Comparison of ENCODE assay signal across 21 cellular contexts in the genomic region with DNA sequence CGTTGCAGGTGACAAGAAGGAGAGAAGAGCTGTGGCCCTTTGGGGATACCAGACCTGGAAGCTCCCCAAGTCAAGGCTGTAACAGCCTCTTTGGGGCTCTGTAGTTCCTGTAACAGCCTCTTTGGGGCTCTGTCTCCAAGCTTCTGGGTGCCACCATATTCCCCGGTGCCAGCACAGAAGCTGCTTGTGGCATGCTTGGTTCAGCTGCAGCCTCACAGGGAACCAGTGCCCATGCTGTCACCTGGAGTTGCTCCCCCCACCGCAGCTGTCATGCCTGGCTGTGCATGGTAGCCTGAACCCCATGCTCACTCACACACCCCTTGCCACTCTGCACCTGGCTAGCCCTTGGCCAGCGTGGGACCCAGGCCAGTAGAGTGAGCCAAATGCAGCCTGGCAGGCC.
DNase-seq lines count a peak whose midpoint lies in the region; ATAC-seq and TF ChIP-seq lines count a peak whose summit lies in the region.
"Had no signal": no experiment of that assay in that cellular context is flagged by ENCODE, and none has a peak within 500 bp of the region (broad histone marks: within the 10 kb centered on the region; RNA-seq: fewer than 3 reads in every experiment).

No MANE protein-coding gene starts in this region.

- CTCF ChIA-PET in activated B cell treated with CpG ODN at 0.5 μM for 24 hours (lab: Charles Lee): no interaction called here

- H3K36me3 Mint-ChIP-seq in activated B cell treated with CpG ODN at 0.5 μM for 24 hours (ENCODE audit: low read depth): no peaks in the 10 kb centered on the region
- H3K36me3 Mint-ChIP-seq: activated naive CD4-positive, alpha-beta T cell treated with anti-CD3 and anti-CD28 coated beads, Interleukin-2, amount 10 ng/mL, durations not matched to agents 7 days and 5 days; CD8-positive, alpha-beta T cell; stimulated activated effector memory CD8-positive, alpha-beta T cell treated with anti-CD3 and anti-CD28 coated beads, Interleukin-12 subunit alpha, Interleukin-12 subunit beta, amount 100 ng/mL, for 72 hours had no signal

- H3K27me3 Mint-ChIP-seq in activated B cell treated with CpG ODN at 0.5 μM for 24 hours: no peaks in the 10 kb centered on the region
- H3K27me3 Mint-ChIP-seq: activated naive CD4-positive, alpha-beta T cell treated with anti-CD3 and anti-CD28 coated beads, Interleukin-2, amount 10 ng/mL, durations not matched to agents 7 days and 5 days had no signal

- H3K4me1 Mint-ChIP-seq in activated B cell treated with CpG ODN at 0.5 μM for 24 hours: peaks cover 27% of the 10 kb centered on the region

- peak overlapping the region; percentile 35 for H3K27ac Mint-ChIP-seq in activated B cell treated with CpG ODN at 0.5 μM for 24 hours
- H3K27ac Mint-ChIP-seq: activated naive CD4-positive, alpha-beta T cell treated with anti-CD3 and anti-CD28 coated beads, Interleukin-2, amount 10 ng/mL, durations not matched to agents 7 days and 5 days; CD8-positive, alpha-beta T cell; stimulated activated effector memory CD8-positive, alpha-beta T cell treated with anti-CD3 and anti-CD28 coated beads, Interleukin-12 subunit alpha, Interleukin-12 subunit beta, amount 100 ng/mL, for 72 hours had no signal

- POLR2A ChIA-PET in activated B cell treated with CpG ODN at 0.5 μM for 24 hours (lab: Charles Lee): interaction anchor here (2.2 kb wide), 1 partner anchor 202 kb away, joined by 10 read pairs; the partner anchor contains the start of gene DMTF1

- peak; percentile 29 for ATAC-seq in GM18909 (IDR thresholded peaks at IDR 0.05; ENCODE audit: poor library complexity, unreplicated experiment)
- ATAC-seq in activated B cell treated with CpG ODN at 0.5 μM for 24 hours (ENCODE audit: low read depth): peak; percentile 44
- ATAC-seq: CD8-positive, alpha-beta T cell; left cardiac atrium; PC-3 had no signal

- DNase-seq in GM10266 (ENCODE audit: extremely low spot score) (no peak), activated B cell treated with CpG ODN at 0.5 μM for 24 hours (peak; percentile 15), myocyte (ENCODE audit: low read depth) (peak; percentile 70), NCI-H1105 treated with DMSO at 0.1 percent for 48 hours (lab: John Stamatoyannopoulos, UW) (no peak), D341Med (ENCODE audit: low spot score) (no peak), UCSD-AML1 (lab: John Stamatoyannopoulos, UW; ENCODE audit: unreplicated experiment) (no peak), NCI-H1436 (lab: John Stamatoyannopoulos, UW) (no peak)
- DNase-seq: activated CD4-positive, alpha-beta T cell treated with anti-CD3 and anti-CD28 coated beads, Interleukin-2, amount 50 U/mL, for 48 hours; activated naive CD4-positive, alpha-beta T cell treated with anti-CD3 and anti-CD28 coated beads, Interleukin-2, amount 10 ng/mL, durations not matched to agents 7 days and 5 days; activated T-cell treated with anti-CD3 and anti-CD28 coated beads for 4 hours; DMS79; Kasumi-1; left cardiac atrium; NCI-H1417; NCI-H69; PC-3; retina; stimulated activated CD4-positive, alpha-beta T cell treated with anti-CD3 and anti-CD28 coated beads, Interleukin-12 subunit alpha, Interleukin-12 subunit beta, amount 100 ng/mL, for 4 hours had no signal

- no peaks in the 10 kb centered on the region for H3K9me3 Mint-ChIP-seq in activated B cell treated with CpG ODN at 0.5 μM for 24 hours
- H3K9me3 Mint-ChIP-seq: activated naive CD4-positive, alpha-beta T cell treated with anti-CD3 and anti-CD28 coated beads, Interleukin-2, amount 10 ng/mL, durations not matched to agents 7 days and 5 days; CD8-positive, alpha-beta T cell; stimulated activated effector memory CD8-positive, alpha-beta T cell treated with anti-CD3 and anti-CD28 coated beads, Interleukin-12 subunit alpha, Interleukin-12 subunit beta, amount 100 ng/mL, for 72 hours had no signal

- H3K4me3 Mint-ChIP-seq in activated B cell treated with CpG ODN at 0.5 μM for 24 hours: no peak overlapping the region
- H3K4me3 Mint-ChIP-seq: activated naive CD4-positive, alpha-beta T cell treated with anti-CD3 and anti-CD28 coated beads, Interleukin-2, amount 10 ng/mL, durations not matched to agents 7 days and 5 days; CD8-positive, alpha-beta T cell; stimulated activated effector memory CD8-positive, alpha-beta T cell treated with anti-CD3 and anti-CD28 coated beads, Interleukin-12 subunit alpha, Interleukin-12 subunit beta, amount 100 ng/mL, for 72 hours had no signal

- intact Hi-C loops in activated B cell treated with CpG ODN at 0.5 μM for 24 hours (cut with micrococcal nuclease): no loop called here

- TF ChIP-seq CTCF in GM10266 (IDR thresholded peaks at IDR 0.05; ENCODE audit: control insufficient read depth, insufficient read depth, low read depth, missing control alignments) (peak; percentile 26), activated B cell treated with CpG ODN at 0.5 μM for 24 hours (IDR thresholded peaks at IDR 0.05) (no peak)

Comparison
In these comparisons a context has a peak if more than half of its experiments do, and no peak if none do; other contexts are left out.
1. DNase-seq: peak in activated B cell treated with CpG ODN at 0.5 μM for 24 hours (single experiment) and myocyte (single experiment); none in GM10266 (single experiment), NCI-H1105 treated with DMSO at 0.1 percent for 48 hours (single experiment), D341Med (single experiment), UCSD-AML1 (single experiment) and NCI-H1436 (single experiment).